Comparison of ENCODE assay signal across 1 cellular context in the genomic region with DNA sequence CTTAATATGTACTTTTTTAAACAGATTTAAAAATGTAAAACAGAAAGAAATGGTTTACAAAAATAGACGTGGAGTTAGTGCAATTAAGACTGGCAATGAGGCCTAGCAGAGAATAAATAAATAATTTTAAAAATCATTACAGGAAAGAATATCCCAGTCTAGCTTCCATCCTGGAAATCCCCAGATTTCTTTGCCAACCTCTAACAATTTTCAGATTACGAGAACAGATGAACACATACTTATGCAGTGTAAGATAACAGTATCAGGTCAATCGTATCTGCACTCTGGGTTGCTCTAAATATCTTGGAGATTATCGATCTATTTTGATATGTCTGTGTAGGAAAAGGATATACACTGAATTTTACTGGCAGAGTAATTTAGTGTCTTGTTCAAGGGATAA.
TF ChIP-seq lines count a peak whose summit lies in the region.

No MANE protein-coding gene starts in this region.

TF ChIP-seq in IMR-90, 13 proteins besides CTCF, POLR2A, EP300 and RAD21 (continued from another document):
- TF ChIP-seq, protein P1, sequence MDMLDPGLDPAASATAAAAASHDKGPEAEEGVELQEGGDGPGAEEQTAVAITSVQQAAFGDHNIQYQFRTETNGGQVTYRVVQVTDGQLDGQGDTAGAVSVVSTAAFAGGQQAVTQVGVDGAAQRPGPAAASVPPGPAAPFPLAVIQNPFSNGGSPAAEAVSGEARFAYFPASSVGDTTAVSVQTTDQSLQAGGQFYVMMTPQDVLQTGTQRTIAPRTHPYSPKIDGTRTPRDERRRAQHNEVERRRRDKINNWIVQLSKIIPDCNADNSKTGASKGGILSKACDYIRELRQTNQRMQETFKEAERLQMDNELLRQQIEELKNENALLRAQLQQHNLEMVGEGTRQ (IDR thresholded peaks at IDR 0.05; ENCODE audit: low read depth, low read length): no peak
- TF ChIP-seq FOS (IDR thresholded peaks at IDR 0.05; ENCODE audit: low read depth, low read length) (no peak), RFX5 (IDR thresholded peaks at IDR 0.05; ENCODE audit: low read depth, low read length) (no peak), MAFK (IDR thresholded peaks at IDR 0.05; ENCODE audit: low read depth, low read length) (no peak), MXI1 (IDR thresholded peaks at IDR 0.05; ENCODE audit: borderline replicate concordance, low read depth, low read length) (no peak), SMC3 (IDR thresholded peaks at IDR 0.05; ENCODE audit: low read depth, low read length) (no peak), CEBPB (IDR thresholded peaks at IDR 0.05; ENCODE audit: low read depth, low read length) (no peak), MAZ (IDR thresholded peaks at IDR 0.05; ENCODE audit: borderline replicate concordance, low read depth, low read length) (no peak), RCOR1 (IDR thresholded peaks at IDR 0.05; ENCODE audit: insufficient replicate concordance, low read length) (no peak), NFE2L2 (IDR thresholded peaks at IDR 0.05; ENCODE audit: low read depth, low read length) (no peak)
- TF ChIP-seq, protein P2, sequence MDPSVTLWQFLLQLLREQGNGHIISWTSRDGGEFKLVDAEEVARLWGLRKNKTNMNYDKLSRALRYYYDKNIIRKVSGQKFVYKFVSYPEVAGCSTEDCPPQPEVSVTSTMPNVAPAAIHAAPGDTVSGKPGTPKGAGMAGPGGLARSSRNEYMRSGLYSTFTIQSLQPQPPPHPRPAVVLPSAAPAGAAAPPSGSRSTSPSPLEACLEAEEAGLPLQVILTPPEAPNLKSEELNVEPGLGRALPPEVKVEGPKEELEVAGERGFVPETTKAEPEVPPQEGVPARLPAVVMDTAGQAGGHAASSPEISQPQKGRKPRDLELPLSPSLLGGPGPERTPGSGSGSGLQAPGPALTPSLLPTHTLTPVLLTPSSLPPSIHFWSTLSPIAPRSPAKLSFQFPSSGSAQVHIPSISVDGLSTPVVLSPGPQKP (IDR thresholded peaks at IDR 0.05; ENCODE audit: borderline replicate concordance, low read depth, low read length): no peak
